Comparison of ENCODE assay signal across 30 cellular contexts in genomic region chr2:100840519-100840918, GRCh38. TPM values are rescaled to one million over a fixed set of nuclear protein-coding genes. Genes with fewer than 3 reads are reported as not detected.
"Had no signal": no experiment of that assay in that cellular context is flagged by ENCODE, and none has a peak within 500 bp of the region (broad histone marks: within the 10 kb centered on the region; RNA-seq: fewer than 3 reads in every experiment).

No MANE protein-coding gene starts in this region.

- ATAC-seq: activated CD8-positive, alpha-beta T cell treated with anti-CD3 and anti-CD28 coated beads for 36 hours; PC-3; Right ventricle myocardium inferior had no signal

- H3K27me3 Mint-ChIP-seq: activated CD8-positive, alpha-beta T cell treated with anti-CD3 and anti-CD28 coated beads for 36 hours; activated naive CD4-positive, alpha-beta T cell treated with anti-CD3 and anti-CD28 coated beads, Interleukin-2, amount 50 U/mL, for 24 hours; brain had no signal

- DNase-seq: activated B cell treated with CpG ODN at 0.5 μM for 24 hours; activated CD4-positive, alpha-beta T cell treated with anti-CD3 and anti-CD28 coated beads for 1 hour; activated CD4-positive, alpha-beta T cell treated with anti-CD3 and anti-CD28 coated beads for 48 hours; activated CD8-positive, alpha-beta T cell treated with anti-CD3 and anti-CD28 coated beads for 36 hours; activated gamma-delta T cell; activated naive CD4-positive, alpha-beta T cell treated with Interleukin-2 at 50 U/mL for 16 hours; activated naive CD8-positive, alpha-beta T cell treated with anti-CD3 and anti-CD28 coated beads, Interleukin-2, amount 10 ng/mL, durations not matched to agents 7 days and 5 days; activated T-cell treated with anti-CD3 and anti-CD28 coated beads, Interleukin-2, amount 50 U/mL, for 24 hours; central memory CD4-positive, alpha-beta T cell; NCI-H1092 treated with DMSO at 0.1 percent for 48 hours; NCI-H1417; NCI-H146; NCI-H187; NCI-H2029 treated with DMSO at 0.1 percent for 48 hours; NCI-H2107; NCI-H2171; NCI-H510A; NCI-H526; NCI-H748 treated with DMSO at 0.1 percent for 48 hours; NK-92 treated with Interleukin-12 subunit alpha and Interleukin-12 subunit beta, amount 100 ng/mL, for 24 hours; PC-3; SIG-M5 had no signal

- H3K27ac ChIP-seq: KMS-11, RWPE1, VCaP had no signal

- H3K27ac Mint-ChIP-seq: activated B cell treated with CpG ODN at 0.5 μM for 24 hours; activated CD8-positive, alpha-beta T cell treated with anti-CD3 and anti-CD28 coated beads for 36 hours; activated naive CD4-positive, alpha-beta T cell treated with anti-CD3 and anti-CD28 coated beads, Interleukin-2, amount 50 U/mL, for 24 hours; activated naive CD8-positive, alpha-beta T cell treated with anti-CD3 and anti-CD28 coated beads, Interleukin-2, amount 10 ng/mL, durations not matched to agents 7 days and 5 days; activated T-cell treated with anti-CD3 and anti-CD28 coated beads, Interleukin-2, amount 50 U/mL, for 24 hours; activated T-helper 2 cell treated with anti-CD3 and anti-CD28 coated beads, Interferon-gamma antibody, Interleukin-2, Interleukin-4, amounts not matched to agents 10 μg/mL and 5 μg/mL and 100 μg/mL, durations not matched to agents 14 hours and 24 hours and 36 hours; brain; T-helper 2 cell treated with Interferon-gamma antibody and Interleukin-4, amounts not matched to agents 5 μg/mL and 100 μg/mL, for 36 hours had no signal

- H3K4me1 Mint-ChIP-seq: activated B cell treated with CpG ODN at 0.5 μM for 24 hours; activated naive CD4-positive, alpha-beta T cell treated with anti-CD3 and anti-CD28 coated beads, Interleukin-2, amount 50 U/mL, for 24 hours; activated naive CD8-positive, alpha-beta T cell treated with anti-CD3 and anti-CD28 coated beads, Interleukin-2, amount 10 ng/mL, durations not matched to agents 7 days and 5 days had no signal

- H3K4me3 Mint-ChIP-seq: activated B cell treated with CpG ODN at 0.5 μM for 24 hours; activated CD8-positive, alpha-beta T cell treated with anti-CD3 and anti-CD28 coated beads for 36 hours; activated naive CD4-positive, alpha-beta T cell treated with anti-CD3 and anti-CD28 coated beads, Interleukin-2, amount 50 U/mL, for 24 hours; activated naive CD8-positive, alpha-beta T cell treated with anti-CD3 and anti-CD28 coated beads, Interleukin-2, amount 10 ng/mL, durations not matched to agents 7 days and 5 days; activated T-cell treated with anti-CD3 and anti-CD28 coated beads, Interleukin-2, amount 50 U/mL, for 24 hours; brain; T-helper 2 cell treated with Interferon-gamma antibody and Interleukin-4, amounts not matched to agents 5 μg/mL and 100 μg/mL, for 36 hours had no signal

- H3K36me3 Mint-ChIP-seq: activated naive CD8-positive, alpha-beta T cell treated with anti-CD3 and anti-CD28 coated beads, Interleukin-2, amount 10 ng/mL, durations not matched to agents 7 days and 5 days had no signal

- H3K9me3 Mint-ChIP-seq: activated B cell treated with CpG ODN at 0.5 μM for 24 hours; activated CD8-positive, alpha-beta T cell treated with anti-CD3 and anti-CD28 coated beads for 36 hours; activated naive CD4-positive, alpha-beta T cell treated with anti-CD3 and anti-CD28 coated beads, Interleukin-2, amount 50 U/mL, for 24 hours; brain had no signal

RNA-seq across cellular contexts. Expression of gene NPAS2, which starts 20.6 kb away (rescaled TPM):
- total RNA-seq: activated B cell treated with CpG ODN at 0.5 μM for 24 hours had no signal
